Comparison of ENCODE assay signal across 1 cellular context in genomic region chr2:70888925-70889715, GRCh38.
TF ChIP-seq lines count a peak whose summit lies in the region.

No MANE protein-coding gene starts in this region.

TF ChIP-seq in HepG2, 621 proteins besides CTCF, POLR2A, EP300 and RAD21 (continued from another document and continues in another):
- TF ChIP-seq ZNF784 (CRISPR knock-in tag; IDR thresholded peaks at IDR 0.05; ENCODE audit: borderline replicate concordance) (no peak), ZGPAT (CRISPR knock-in tag; IDR thresholded peaks at IDR 0.05) (no peak), SOX6 (IDR thresholded peaks at IDR 0.05) (no peak), SOX6 (CRISPR knock-in tag; IDR thresholded peaks at IDR 0.05) (no peak), ZNF160 (CRISPR knock-in tag; IDR thresholded peaks at IDR 0.05) (no peak), HNRNPLL (IDR thresholded peaks at IDR 0.05; ENCODE audit: low read depth, low read length, poor library complexity, severe bottlenecking) (peak; percentile 26), MYNN (CRISPR knock-in tag; IDR thresholded peaks at IDR 0.05; ENCODE audit: low read depth) (no peak), REXO4 (CRISPR knock-in tag; IDR thresholded peaks at IDR 0.05; ENCODE audit: borderline replicate concordance) (no peak), ELK4 (CRISPR knock-in tag; IDR thresholded peaks at IDR 0.05; ENCODE audit: borderline replicate concordance) (no peak), SNAPC5 (CRISPR knock-in tag; IDR thresholded peaks at IDR 0.05; ENCODE audit: borderline replicate concordance) (no peak), FUBP1 (CRISPR knock-in tag; IDR thresholded peaks at IDR 0.05; ENCODE audit: borderline replicate concordance) (no peak), ZBTB38 (CRISPR knock-in tag; IDR thresholded peaks at IDR 0.05) (peak; percentile 22; the same call in 1 of the 2 replicates), ZSCAN20 (CRISPR knock-in tag; IDR thresholded peaks at IDR 0.05; ENCODE audit: borderline replicate concordance) (no peak), ZBTB33 (CRISPR knock-in tag; IDR thresholded peaks at IDR 0.05) (peak; percentile 50; the same call in 1 of the 2 replicates), POLR2G (IDR thresholded peaks at IDR 0.05; ENCODE audit: low read depth, low read length) (no peak), HMGXB3 (CRISPR knock-in tag; IDR thresholded peaks at IDR 0.05; ENCODE audit: borderline replicate concordance) (no peak), AGO2 (optimal IDR thresholded peaks at IDR 0.05; ENCODE audit: low read depth, low read length) (peak; percentile 28), REL (CRISPR knock-in tag; conservative IDR thresholded peaks at IDR 0.05) (no peak), ZBTB4 (CRISPR knock-in tag; IDR thresholded peaks at IDR 0.05; ENCODE audit: borderline replicate concordance) (no peak), RARA (CRISPR knock-in tag; IDR thresholded peaks at IDR 0.05) (peak; percentile 89), TFDP1 (CRISPR knock-in tag; IDR thresholded peaks at IDR 0.05; ENCODE audit: borderline replicate concordance) (0 out of 2 replicates have a peak, but pooled peaks have one; percentile 15), NFAT5 (CRISPR knock-in tag; IDR thresholded peaks at IDR 0.05) (no peak), ZFP36L1 (CRISPR knock-in tag; IDR thresholded peaks at IDR 0.05) (no peak), SRF (IDR thresholded peaks at IDR 0.05; ENCODE audit: low read depth, low read length) (no peak), KAT8 (CRISPR knock-in tag; IDR thresholded peaks at IDR 0.05) (no peak), HNRNPK (IDR thresholded peaks at IDR 0.05; ENCODE audit: low read depth, low read length, poor library complexity, severe bottlenecking) (no peak), GPN1 (CRISPR knock-in tag; IDR thresholded peaks at IDR 0.05; ENCODE audit: borderline replicate concordance) (no peak), EED (CRISPR knock-in tag; IDR thresholded peaks at IDR 0.05) (no peak), ZNF546 (CRISPR knock-in tag; conservative IDR thresholded peaks at IDR 0.05) (no peak), ZNF883 (CRISPR knock-in tag; IDR thresholded peaks at IDR 0.05; ENCODE audit: not compliant biosample characterization) (no peak), PHF5A (CRISPR knock-in tag; IDR thresholded peaks at IDR 0.05; ENCODE audit: low read depth, unreplicated experiment) (no peak), NFYC (CRISPR knock-in tag; IDR thresholded peaks at IDR 0.05) (no peak), JUNB (CRISPR knock-in tag; IDR thresholded peaks at IDR 0.05; ENCODE audit: borderline replicate concordance) (no peak), CHCHD3 (CRISPR knock-in tag; IDR thresholded peaks at IDR 0.05) (no peak), ZNF251 (CRISPR knock-in tag; IDR thresholded peaks at IDR 0.05) (no peak), CAMTA2 (CRISPR knock-in tag; IDR thresholded peaks at IDR 0.05; ENCODE audit: borderline replicate concordance) (no peak), HOXA9 (CRISPR knock-in tag; IDR thresholded peaks at IDR 0.05; ENCODE audit: borderline replicate concordance) (0 out of 2 replicates have a peak, but pooled peaks have one; percentile 38)
